2 cellular contexts compared by ENCODE assay signal in the genomic region with DNA sequence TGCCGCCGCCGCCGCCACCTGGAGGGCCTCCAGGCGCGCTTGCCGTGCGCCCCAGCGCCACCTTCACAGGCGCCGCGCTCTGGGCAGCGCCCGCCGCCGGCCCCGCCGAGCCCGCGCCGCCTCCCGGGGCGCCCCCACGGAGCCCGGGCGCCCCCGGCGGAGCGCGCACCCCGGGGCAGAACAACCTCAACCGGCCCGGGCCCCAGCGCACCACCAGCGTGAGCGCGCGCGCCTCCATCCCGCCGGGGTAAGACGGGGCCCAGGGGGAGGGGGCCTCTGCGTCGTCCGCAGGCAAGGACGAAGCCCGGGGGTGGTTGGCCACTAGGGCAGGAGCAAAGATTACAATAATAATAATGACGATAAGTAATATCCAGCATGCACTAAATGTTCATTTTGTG.
TF ChIP-seq lines count a peak whose summit lies in the region.

No MANE protein-coding gene starts in this region.

TF ChIP-seq in A549, 52 proteins besides CTCF, POLR2A, EP300 and RAD21:
- TF ChIP-seq HDAC2 (IDR thresholded peaks at IDR 0.05): no peak
- TF ChIP-seq EHF (CRISPR knock-in tag; IDR thresholded peaks at IDR 0.05): no peak
- TF ChIP-seq EHMT2 (IDR thresholded peaks at IDR 0.05; ENCODE audit: low read depth): no peak
- TF ChIP-seq SMC3 (IDR thresholded peaks at IDR 0.05): no peak
- no peak for TF ChIP-seq FOSL2 (IDR thresholded peaks at IDR 0.05)
- TF ChIP-seq FOSL2 (CRISPR knock-in tag; IDR thresholded peaks at IDR 0.05): no peak
- no peak for TF ChIP-seq HOXB5 (CRISPR knock-in tag; IDR thresholded peaks at IDR 0.05)
- TF ChIP-seq, protein P1, sequence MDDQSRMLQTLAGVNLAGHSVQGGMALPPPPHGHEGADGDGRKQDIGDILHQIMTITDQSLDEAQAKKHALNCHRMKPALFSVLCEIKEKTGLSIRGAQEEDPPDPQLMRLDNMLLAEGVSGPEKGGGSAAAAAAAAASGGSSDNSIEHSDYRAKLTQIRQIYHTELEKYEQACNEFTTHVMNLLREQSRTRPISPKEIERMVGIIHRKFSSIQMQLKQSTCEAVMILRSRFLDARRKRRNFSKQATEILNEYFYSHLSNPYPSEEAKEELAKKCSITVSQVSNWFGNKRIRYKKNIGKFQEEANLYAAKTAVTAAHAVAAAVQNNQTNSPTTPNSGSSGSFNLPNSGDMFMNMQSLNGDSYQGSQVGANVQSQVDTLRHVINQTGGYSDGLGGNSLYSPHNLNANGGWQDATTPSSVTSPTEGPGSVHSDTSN (IDR thresholded peaks at IDR 0.05): no peak
- TF ChIP-seq FOSB (CRISPR knock-in tag; IDR thresholded peaks at IDR 0.05): no peak
- TF ChIP-seq CHD4 (IDR thresholded peaks at IDR 0.05; ENCODE audit: borderline replicate concordance): no peak
- TF ChIP-seq MAFK (IDR thresholded peaks at IDR 0.05; ENCODE audit: partially characterized antibody): no peak
- no peak for TF ChIP-seq RCOR1 (IDR thresholded peaks at IDR 0.05; ENCODE audit: low read depth, low read length)
- no peak for TF ChIP-seq GATA3 (IDR thresholded peaks at IDR 0.05; ENCODE audit: borderline replicate concordance)
- TF ChIP-seq RARB (CRISPR knock-in tag; IDR thresholded peaks at IDR 0.05): no peak
TF ChIP-seq in A549: peak in this region for 0.

TF ChIP-seq in H1, 55 proteins besides CTCF, POLR2A, EP300 and RAD21:
- TF ChIP-seq SAP30 (IDR thresholded peaks at IDR 0.05; ENCODE audit: insufficient read depth, insufficient replicate concordance, low read length) (no peak), KDM5A (IDR thresholded peaks at IDR 0.05; ENCODE audit: low read length) (no peak), EGR1 (IDR thresholded peaks at IDR 0.05; ENCODE audit: borderline replicate concordance, low read depth, low read length) (no peak), YY1 (IDR thresholded peaks at IDR 0.05; ENCODE audit: low read depth, low read length) (no peak), RNF2 (IDR thresholded peaks at IDR 0.05; ENCODE audit: borderline replicate concordance, low read depth, low read length, missing control alignments, poor library complexity, severe bottlenecking) (no peak), CHD1 (IDR thresholded peaks at IDR 0.05; ENCODE audit: low read depth, low read length) (no peak), POLR2AphosphoS5 (IDR thresholded peaks at IDR 0.05; ENCODE audit: low read depth, low read length) (no peak), MAFK (IDR thresholded peaks at IDR 0.05; ENCODE audit: low read depth, low read length) (no peak)
